8 cellular contexts compared by ENCODE assay signal in the genomic region with DNA sequence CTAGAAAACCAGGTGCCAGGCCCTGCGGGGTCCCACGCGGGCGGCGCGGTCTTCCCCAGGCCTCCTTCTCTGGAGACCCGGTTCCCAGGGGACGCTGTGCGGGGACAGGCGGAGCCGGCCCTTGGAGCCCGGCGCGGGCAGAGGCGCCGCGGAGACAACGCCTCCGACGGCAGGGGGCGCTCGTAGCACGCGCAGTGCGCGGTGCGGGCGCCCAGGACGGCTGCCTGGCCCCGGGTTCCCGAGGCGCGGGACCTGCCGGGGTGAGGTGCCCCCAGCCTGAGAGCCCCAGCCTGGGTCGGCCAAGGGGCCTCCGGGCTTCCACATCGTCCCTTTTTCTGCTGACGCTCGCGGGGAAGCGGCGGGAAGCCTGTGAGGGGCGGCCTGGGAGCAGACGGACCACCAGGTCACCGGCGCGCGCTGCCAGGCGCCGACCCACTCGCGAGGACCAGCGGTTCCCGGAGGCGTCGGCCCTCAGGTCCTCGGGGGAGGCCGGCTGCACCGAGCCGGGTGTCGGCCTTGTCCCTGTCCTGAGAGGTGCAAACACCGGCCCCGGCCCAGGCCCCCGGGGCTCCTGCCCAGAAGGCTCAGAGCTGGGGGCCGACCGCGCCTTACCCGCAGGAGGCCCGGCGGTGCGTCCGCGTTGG. TPM values are rescaled to one million over a fixed set of nuclear protein-coding genes. Genes with fewer than 3 reads are reported as not detected.
DNase-seq lines count a peak whose midpoint lies in the region; ATAC-seq and TF ChIP-seq lines count a peak whose summit lies in the region.

No MANE protein-coding gene starts in this region.

- no peaks in the 10 kb centered on the region for H3K36me3 Mint-ChIP-seq in activated naive CD4-positive, alpha-beta T cell treated with anti-CD3 and anti-CD28 coated beads, Interleukin-2, amount 50 U/mL, for 72 hours
- H3K36me3 Mint-ChIP-seq in progenitor cell of endocrine pancreas (ENCODE audit: insufficient read depth): no peaks in the 10 kb centered on the region

- peak overlapping the region; percentile 46 for H3K4me3 Mint-ChIP-seq in progenitor cell of endocrine pancreas (ENCODE audit: low read depth)

- TF ChIP-seq CTCF in heart right ventricle (IDR thresholded peaks at IDR 0.05): peak; percentile 89 to 99 (median 98)
- peak; percentile 98 for TF ChIP-seq CTCF in progenitor cell of endocrine pancreas (IDR thresholded peaks at IDR 0.05; ENCODE audit: unreplicated experiment)

- H3K27me3 Mint-ChIP-seq in progenitor cell of endocrine pancreas: peaks cover 82% of the 10 kb centered on the region

- peaks cover 16 to 99% (median 79%) of the 10 kb centered on the region in 7 donors for H3K27me3 ChIP-seq in heart right ventricle

- H3K4me3 ChIP-seq in heart right ventricle: peak overlapping the region; percentile 0 to 66 (median 58)

- peaks cover 3 to 46% (median 22%) of the 10 kb centered on the region in 9 donors for H3K4me1 ChIP-seq in heart right ventricle

- H3K36me3 ChIP-seq in heart right ventricle: no peaks in the 10 kb centered on the region

- intact Hi-C loops in heart right ventricle (cut with DNase I): loop anchor here (1.0 to 10.0 kb wide), 15 partner anchors 80 to 1033 kb away; no protein-coding TSS in a partner anchor

- 1% methylated on average over 67 to 73 of the region's 73 CpGs for WGBS in heart right ventricle, 2 donors

- no peaks in the 10 kb centered on the region for H3K9me3 Mint-ChIP-seq in activated naive CD4-positive, alpha-beta T cell treated with anti-CD3 and anti-CD28 coated beads, Interleukin-2, amount 50 U/mL, for 72 hours
- no peaks in the 10 kb centered on the region for H3K9me3 Mint-ChIP-seq in progenitor cell of endocrine pancreas (ENCODE audit: low read depth)

- DNase-seq in SHP77 (lab: John Stamatoyannopoulos, UW) (peak; percentile 46 to 68), SHP77 treated with DMSO at 0.1 percent for 48 hours (lab: John Stamatoyannopoulos, UW) (no peak), SKM-1 (lab: John Stamatoyannopoulos, UW; ENCODE audit: unreplicated experiment) (peak; percentile 43), heart right ventricle (peak in 1 of 2 donors; percentile 80), progenitor cell of endocrine pancreas (ENCODE audit: low spot score, unreplicated experiment) (peak; percentile 78), GOT3 (lab: John Stamatoyannopoulos, UW) (no peak)
- DNase-seq in activated naive CD4-positive, alpha-beta T cell treated with anti-CD3 and anti-CD28 coated beads, Interleukin-2, amount 50 U/mL, for 72 hours (ENCODE audit: low spot score in 2 of 2): peak in 1 of 2 donors; percentile 87

- H3K9me3 ChIP-seq in heart right ventricle: no peaks in the 10 kb centered on the region

- H3K27ac Mint-ChIP-seq in activated naive CD4-positive, alpha-beta T cell treated with anti-CD3 and anti-CD28 coated beads, Interleukin-2, amount 50 U/mL, for 72 hours: no peak overlapping the region
- H3K27ac Mint-ChIP-seq in progenitor cell of endocrine pancreas: no peak overlapping the region

- peaks cover 13% of the 10 kb centered on the region for H3K4me1 Mint-ChIP-seq in progenitor cell of endocrine pancreas (ENCODE audit: low read depth)

- no peak overlapping the region for H3K27ac ChIP-seq in heart right ventricle

- ATAC-seq in HG03520 (IDR thresholded peaks at IDR 0.05; ENCODE audit: unreplicated experiment) (peak; percentile 64), heart right ventricle (peak; percentile 90 to 94 (median 92))
- peak; percentile 86 to 87 for ATAC-seq in activated naive CD4-positive, alpha-beta T cell treated with anti-CD3 and anti-CD28 coated beads, Interleukin-2, amount 50 U/mL, for 72 hours

RNA-seq across cellular contexts. Expression of gene FOXC1, which starts 5.2 kb away (rescaled TPM):
- under 1 TPM; 0.07 to 0.10 TPM for total RNA-seq in activated naive CD4-positive, alpha-beta T cell treated with anti-CD3 and anti-CD28 coated beads, Interleukin-2, amount 50 U/mL, for 72 hours
- total RNA-seq in heart right ventricle (1 to 10 TPM; 2.8 to 7.4 (median 4.3) TPM), progenitor cell of endocrine pancreas (0.46 and 1.1 TPM in 2 replicates)
- polyA plus RNA-seq in heart right ventricle: 1 to 10 TPM; 3.0 to 3.6 TPM

Comparison
In these comparisons a context has a peak if more than half of its experiments do, and no peak if none do; other contexts are left out.
1. DNase-seq: peak in SHP77 (2 of 2), SKM-1 (single experiment) and progenitor cell of endocrine pancreas (single experiment); none in SHP77 treated with DMSO at 0.1 percent for 48 hours (single experiment) and GOT3 (single experiment).
2. Peak in every context shown above with its lines, with median percentiles within 50 percentile points of each other: ATAC-seq.